22 cellular contexts compared by ENCODE assay signal in the genomic region with DNA sequence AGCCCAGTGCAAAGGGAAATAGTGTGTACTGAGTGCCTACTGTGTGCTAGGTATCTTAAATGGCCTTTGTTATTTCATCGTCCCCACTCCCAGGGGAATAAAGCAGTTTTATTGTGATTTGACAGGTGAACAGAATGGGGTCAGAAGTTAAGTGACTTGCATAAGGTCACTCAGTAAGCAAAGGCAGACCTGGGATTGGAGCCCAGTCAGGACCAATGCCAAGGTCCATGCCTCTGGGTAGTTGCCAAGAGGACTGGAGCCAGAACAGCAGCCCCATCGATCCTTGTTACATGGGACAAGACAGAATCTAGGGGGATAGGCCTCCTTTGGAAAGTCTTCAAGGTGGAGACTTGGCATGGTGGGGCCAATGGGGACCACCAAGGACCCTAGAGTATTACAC.
"Had no signal": no experiment of that assay in that cellular context is flagged by ENCODE, and none has a peak within 500 bp of the region (broad histone marks: within the 10 kb centered on the region; RNA-seq: fewer than 3 reads in every experiment).

No MANE protein-coding gene starts in this region.

- H3K4me1 ChIP-seq: ascending aorta, breast epithelium, left lung, suprapubic skin, transverse colon had no signal

- H3K27me3 ChIP-seq: ascending aorta, breast epithelium, esophagus squamous epithelium, left lung, suprapubic skin, transverse colon had no signal

- H3K9me3 ChIP-seq: ascending aorta, breast epithelium, esophagus squamous epithelium, left lung, mucosa of descending colon, suprapubic skin, transverse colon had no signal

- H3K36me3 ChIP-seq: ascending aorta, breast epithelium, esophagus squamous epithelium, left lung, suprapubic skin, transverse colon had no signal

- H3K4me3 ChIP-seq: ascending aorta, breast epithelium, esophagus squamous epithelium, left lung, mucosa of descending colon, suprapubic skin, transverse colon had no signal

- ATAC-seq: activated naive CD4-positive, alpha-beta T cell treated with anti-CD3 and anti-CD28 coated beads, Interleukin-2, amount 50 U/mL, for 72 hours; left lung; mucosa of descending colon; stimulated activated effector memory CD8-positive, alpha-beta T cell treated with anti-CD3 and anti-CD28 coated beads, Interleukin-12 subunit alpha, Interleukin-12 subunit beta, amount 100 ng/mL, for 72 hours; stimulated activated naive CD8-positive, alpha-beta T cell treated with anti-CD3 and anti-CD28 coated beads, Interleukin-15, amount 100 ng/mL, for 72 hours had no signal

- H3K27ac ChIP-seq: ascending aorta, breast epithelium, esophagus squamous epithelium, left lung, suprapubic skin, transverse colon had no signal

- DNase-seq: activated CD4-positive, alpha-beta T cell treated with anti-CD3 and anti-CD28 coated beads for 1 hour; activated CD4-positive, alpha-beta T cell treated with anti-CD3 and anti-CD28 coated beads, Interleukin-2, amount 50 U/mL, for 1 hour; activated gamma-delta T cell treated with Interleukin-2 at 50 U/mL for 16 hours; activated T-cell treated with anti-CD3 and anti-CD28 coated beads, Interleukin-2, amount 50 U/mL, for 1 hour; cortex of kidney; endodermal cell; esophagus squamous epithelium; kidney; left lung; mesenchymal stem cell; mucosa of descending colon; naive B cell; occipital lobe; stimulated activated CD4-positive, alpha-beta T cell treated with anti-CD3 and anti-CD28 coated beads, Interleukin-2, amount 100 ng/mL, for 24 hours; stimulated activated naive CD8-positive, alpha-beta T cell treated with anti-CD3 and anti-CD28 coated beads, Interleukin-15, amount 100 ng/mL, for 72 hours; T-helper 1 cell; transverse colon had no signal
